In genomic region chr15:67022587-67022986, GRCh38 we compare ENCODE assay signal across 16 cellular contexts. TPM values are rescaled to one million over a fixed set of nuclear protein-coding genes. Genes with fewer than 3 reads are reported as not detected.
DNase-seq lines count a peak whose midpoint lies in the region; ATAC-seq and TF ChIP-seq lines count a peak whose summit lies in the region.
"Had no signal": no experiment of that assay in that cellular context is flagged by ENCODE, and none has a peak within 500 bp of the region (broad histone marks: within the 10 kb centered on the region; RNA-seq: fewer than 3 reads in every experiment).

No MANE protein-coding gene starts in this region.

- H3K36me3 ChIP-seq in Caco-2 (ENCODE audit: control insufficient read depth, insufficient read depth, low read length) (no peaks in the 10 kb centered on the region), Panc1 (ENCODE audit: control insufficient read depth, insufficient read depth, low read length) (no peaks in the 10 kb centered on the region), neural progenitor cell (no peaks in the 10 kb centered on the region)
- H3K36me3 ChIP-seq: BLaER1, HAP-1 had no signal

- H3K27ac Mint-ChIP-seq in Caco-2 (ENCODE audit: unreplicated experiment) (peak overlapping the region; percentile 28), neural progenitor cell (peak overlapping the region; percentile 69)
- H3K27ac Mint-ChIP-seq: CD4-positive, CD25-positive, alpha-beta regulatory T cell had no signal

- H3K4me1 ChIP-seq in Caco-2, result peaks cover 12% of the 10 kb centered on the region
- H3K4me1 ChIP-seq in Panc1 (ENCODE audit: control insufficient read depth, insufficient read depth, low read length), result peaks cover 58% of the 10 kb centered on the region
- H3K4me1 ChIP-seq in neural progenitor cell, result peaks cover 12% of the 10 kb centered on the region

- H3K36me3 Mint-ChIP-seq in Caco-2 (ENCODE audit: insufficient read depth, unreplicated experiment), result no peaks in the 10 kb centered on the region
- H3K36me3 Mint-ChIP-seq in neural progenitor cell, result no peaks in the 10 kb centered on the region
- H3K36me3 Mint-ChIP-seq: CD4-positive, CD25-positive, alpha-beta regulatory T cell had no signal

- POLR2A ChIA-PET in Caco-2 (lab: Charles Lee) (interaction anchor here (0.6 kb wide), 1 partner anchor 43 kb away, joined by 3 read pairs; no protein-coding TSS in a partner anchor), Panc1 (lab: Charles Lee) (no interaction called here)

- no peak overlapping the region for H3K4me2 ChIP-seq in neural progenitor cell
- H3K4me2 ChIP-seq: BLaER1 had no signal

- H3K4me3 Mint-ChIP-seq in Caco-2 (ENCODE audit: unreplicated experiment) (no peak overlapping the region), neural progenitor cell (no peak overlapping the region)
- H3K4me3 Mint-ChIP-seq: CD4-positive, CD25-positive, alpha-beta regulatory T cell had no signal

- in situ Hi-C loops in Panc1 (cut with HindIII; ENCODE audit: low pct_unique_long_range_greater_than_20kb, low sequenced_read_pairs), result no loop called here

- no peaks in the 10 kb centered on the region for H3K27me3 Mint-ChIP-seq in Caco-2 (ENCODE audit: insufficient read depth, unreplicated experiment)
- H3K27me3 Mint-ChIP-seq in neural progenitor cell (ENCODE audit: insufficient read depth, low read depth), result peaks cover 17% of the 10 kb centered on the region

- H3K4me3 ChIP-seq in Caco-2 (ENCODE audit: low read depth, low read length), result no peak overlapping the region
- H3K4me3 ChIP-seq in Panc1 (ENCODE audit: low read depth in 2 of 2, low read length in 2 of 2), result no peak overlapping the region
- H3K4me3 ChIP-seq in neural progenitor cell, result no peak overlapping the region
- H3K4me3 ChIP-seq: BLaER1, HAP-1 had no signal

- H3K27ac ChIP-seq in Panc1 (ENCODE audit: low read length) (peak overlapping the region; percentile 99), neural progenitor cell (no peak overlapping the region)
- H3K27ac ChIP-seq: BLaER1 had no signal

- no peak for ATAC-seq in Panc1
- no peak for ATAC-seq in HG03354 (IDR thresholded peaks at IDR 0.05; ENCODE audit: poor library complexity, severe bottlenecking, unreplicated experiment)

- no peak for TF ChIP-seq CTCF in Caco-2 (IDR thresholded peaks at IDR 0.05; ENCODE audit: insufficient read depth in 1 of 2, low read depth in 1 of 2, low read length in 1 of 2, severe bottlenecking in 1 of 2, unreplicated experiment in 1 of 2)
- no peak for TF ChIP-seq CTCF in Panc1 (IDR thresholded peaks at IDR 0.05)
- TF ChIP-seq CTCF in neural progenitor cell (IDR thresholded peaks at IDR 0.05), result no peak

- H3K27me3 ChIP-seq in Caco-2 (replicated peaks; ENCODE audit: control insufficient read depth, insufficient read depth, low read length), result no peaks in the 10 kb centered on the region
- H3K27me3 ChIP-seq in Panc1 (ENCODE audit: control insufficient read depth, insufficient read depth, low read length), result no peaks in the 10 kb centered on the region
- H3K27me3 ChIP-seq in neural progenitor cell, result no peaks in the 10 kb centered on the region
- H3K27me3 ChIP-seq: BLaER1 had no signal

- H3K79me2 ChIP-seq in neural progenitor cell (ENCODE audit: low read depth), result no peaks in the 10 kb centered on the region

- intact Hi-C loops in Caco-2 (cut with micrococcal nuclease; ENCODE audit: unreplicated experiment), result no loop called here
- intact Hi-C loops in Panc1 (cut with micrococcal nuclease; ENCODE audit: unreplicated experiment), result no loop called here

- H3K9me3 ChIP-seq in Caco-2, result no peaks in the 10 kb centered on the region
- no peaks in the 10 kb centered on the region for H3K9me3 ChIP-seq in Panc1 (ENCODE audit: control insufficient read depth, insufficient read depth, low read depth, low read length)
- no peaks in the 10 kb centered on the region for H3K9me3 ChIP-seq in neural progenitor cell (ENCODE audit: low read depth)
- H3K9me3 ChIP-seq: BLaER1, HAP-1 had no signal

- peak; percentile 42 for DNase-seq in activated CD8-positive, alpha-beta memory T cell treated with anti-CD3 and anti-CD28 coated beads, Interleukin-2, amount 50 U/mL, for 48 hours
- no peak for DNase-seq in activated CD8-positive, alpha-beta memory T cell treated with anti-CD3 and anti-CD28 coated beads, Interleukin-2, amount 50 U/mL, for 4 hours
- DNase-seq in Caco-2 (no peak), Panc1 (ENCODE audit: low read depth, low spot score) (no peak), neural progenitor cell (ENCODE audit: low spot score) (no peak), LoVo (ENCODE audit: low spot score) (no peak), midbrain (lab: John Stamatoyannopoulos, UW) (no peak)
- DNase-seq: 8988T; AML-193; CD4-positive, CD25-positive, alpha-beta regulatory T cell; DMS79 treated with DMSO at 0.1 percent for 48 hours; EL; GOT3 had no signal

- H4K20me1 ChIP-seq in neural progenitor cell (ENCODE audit: low read depth), result no peaks in the 10 kb centered on the region
- H4K20me1 ChIP-seq: BLaER1 had no signal

- H2AFZ ChIP-seq in neural progenitor cell (replicated peaks), result no peak overlapping the region

- CTCF ChIA-PET in Caco-2 (lab: Charles Lee) (no interaction called here), Panc1 (lab: Charles Lee) (no interaction called here)

- BruUV-seq in Caco-2 (replicated peaks; lab: Mats Ljungman, UMichigan), result no TSS peak
- BruUV-seq in Panc1 (replicated peaks; lab: Mats Ljungman, UMichigan), result no TSS peak

- peaks cover 6% of the 10 kb centered on the region for H3F3A ChIP-seq in neural progenitor cell (ENCODE audit: low read depth)

- H3K9ac ChIP-seq in neural progenitor cell, result no peak overlapping the region
- H3K9ac ChIP-seq: BLaER1 had no signal

- H3K4me1 Mint-ChIP-seq in Caco-2 (ENCODE audit: low read depth, unreplicated experiment), result peaks cover 18% of the 10 kb centered on the region
- H3K4me1 Mint-ChIP-seq in neural progenitor cell, result peaks cover 38% of the 10 kb centered on the region

- no peaks in the 10 kb centered on the region for H3K9me3 Mint-ChIP-seq in Caco-2 (ENCODE audit: unreplicated experiment)
- H3K9me3 Mint-ChIP-seq in neural progenitor cell, result no peaks in the 10 kb centered on the region

RNA-seq across cellular contexts. Expression of gene SMAD3, which starts 42.8 kb away (rescaled TPM):
- total RNA-seq in Caco-2 (2022), result 51.5 and 54.8 TPM in 2 replicates
- 394 TPM for total RNA-seq in Panc1 (2021; ENCODE audit: unreplicated experiment)
- polyA plus RNA-seq in Panc1 (2012; ENCODE audit: insufficient read length), result 255 TPM
- total RNA-seq in neural progenitor cell (ENCODE audit: low replicate concordance), result 12.5 and 14.3 TPM in 2 replicates
